Comparison of ENCODE assay signal across 29 cellular contexts in the genomic region with DNA sequence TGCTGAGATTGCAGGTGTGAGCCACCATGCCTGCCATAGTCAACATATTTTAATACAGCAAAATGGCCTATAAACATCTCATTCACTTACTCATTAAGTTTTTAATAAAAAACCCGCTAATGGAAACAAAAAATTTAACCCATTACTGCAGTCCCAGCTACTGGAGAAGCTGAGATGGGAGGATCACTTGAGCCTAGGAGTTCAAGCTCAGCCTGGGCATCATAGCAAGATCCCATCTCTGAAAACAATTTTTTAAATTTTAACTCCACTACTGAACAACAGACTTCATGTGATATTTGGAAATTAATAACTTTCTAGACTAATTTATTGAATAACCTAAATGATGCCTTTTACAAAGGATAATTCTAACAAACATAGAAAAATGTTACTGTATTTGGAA. TPM values are rescaled to one million over a fixed set of nuclear protein-coding genes. Genes with fewer than 3 reads are reported as not detected.
DNase-seq lines count a peak whose midpoint lies in the region; ATAC-seq, FAIRE-seq and TF ChIP-seq lines count a peak whose summit lies in the region.
"Had no signal": no experiment of that assay in that cellular context is flagged by ENCODE, and none has a peak within 500 bp of the region (broad histone marks: within the 10 kb centered on the region; RNA-seq: fewer than 3 reads in every experiment).

No MANE protein-coding gene starts in this region.

- H3K36me3 ChIP-seq in HepG2 (replicated peaks in 1 of 2; ENCODE audit: control insufficient read depth in 1 of 2, insufficient read depth in 2 of 2, low read length in 2 of 2) (peaks cover 2 to 35% of the 10 kb centered on the region in 2 experiments; a peak in 4 of 5 replicates), right lobe of liver (peaks cover 0 to 31% (median 12%) of the 10 kb centered on the region in 4 donors)
- peaks cover 11% of the 10 kb centered on the region for H3K36me3 ChIP-seq in CD8-positive, alpha-beta T cell (ENCODE audit: insufficient read depth, low read length)

- H3K4me3 ChIP-seq in HepG2 (replicated peaks in 1 of 3; ENCODE audit: insufficient read depth in 1 of 3, low read depth in 2 of 3, low read length in 3 of 3) (no peak overlapping the region), right lobe of liver (no peak overlapping the region)
- no peak overlapping the region for H3K4me3 ChIP-seq in CD8-positive, alpha-beta T cell (ENCODE audit: low read depth, low read length)
- H3K4me3 ChIP-seq: BLaER1, GM12878 had no signal

- 92% methylated on average over 1 of the region's 1 CpG for WGBS in HepG2 (ENCODE audit: low lambda C conversion rate)
- WGBS in right lobe of liver (ENCODE audit: insufficient coverage, low coverage, low lambda C conversion rate, missing lambda C conversion rate) = 100% methylated on average over 1 of the region's 1 CpG

- H3K27me3 ChIP-seq in HepG2 (ENCODE audit: control insufficient read depth in 1 of 2, insufficient read depth in 2 of 2, low read length in 2 of 2) (peaks cover 0 to 4% of the 10 kb centered on the region in 2 experiments; a peak in 1 of 5 replicates), right lobe of liver (no peaks in the 10 kb centered on the region)
- no peaks in the 10 kb centered on the region for H3K27me3 ChIP-seq in CD4-positive, alpha-beta T cell (ENCODE audit: control insufficient read depth, insufficient read depth, low read length)
- H3K27me3 ChIP-seq in CD8-positive, alpha-beta T cell (ENCODE audit: insufficient read depth, low read length) = no peaks in the 10 kb centered on the region
- H3K27me3 ChIP-seq: BE2C, BLaER1 had no signal

- TF ChIP-seq POLR2A in HepG2 (IDR thresholded peaks at IDR 0.05; ENCODE audit: insufficient read depth in 1 of 2, low read depth in 2 of 2, low read length in 2 of 2) (no peak), right lobe of liver (IDR thresholded peaks at IDR 0.05) (no peak)

- H3K27ac Mint-ChIP-seq in CD4-positive, alpha-beta T cell = peak overlapping the region; percentile 70
- H3K27ac Mint-ChIP-seq in T-helper 17 cell (peak overlapping the region; percentile 77), nephron progenitor cell (peak overlapping the region; percentile 59)
- H3K27ac Mint-ChIP-seq in CD8-positive, alpha-beta T cell = no peak overlapping the region

- H3K9me3 Mint-ChIP-seq in CD4-positive, alpha-beta T cell = no peaks in the 10 kb centered on the region
- H3K9me3 Mint-ChIP-seq in nephron progenitor cell = no peaks in the 10 kb centered on the region
- no peaks in the 10 kb centered on the region for H3K9me3 Mint-ChIP-seq in CD8-positive, alpha-beta T cell
- H3K9me3 Mint-ChIP-seq: CD14-positive monocyte; CD4-positive, CD25-positive, alpha-beta regulatory T cell; CD8-positive, alpha-beta memory T cell had no signal

- H3K36me3 Mint-ChIP-seq in CD4-positive, alpha-beta T cell (ENCODE audit: low read depth) = peaks cover 40% of the 10 kb centered on the region
- H3K36me3 Mint-ChIP-seq in T-helper 17 cell (ENCODE audit: low read depth) (no peaks in the 10 kb centered on the region), nephron progenitor cell (ENCODE audit: low read depth) (peaks cover 43% of the 10 kb centered on the region)
- H3K36me3 Mint-ChIP-seq in CD8-positive, alpha-beta T cell = peaks cover 60% of the 10 kb centered on the region

- H4K20me1 ChIP-seq in HepG2 (ENCODE audit: insufficient read depth, low read length) = peaks cover 11% of the 10 kb centered on the region; the same call in 1 of the 2 replicates

- intact Hi-C loops in HepG2 (cut with micrococcal nuclease; ENCODE audit: unreplicated experiment) (no loop called here), right lobe of liver (cut with DNase I) (no loop called here)
- intact Hi-C loops in CD4-positive, alpha-beta T cell (cut with DNase I, micrococcal nuclease) = loop anchor here (5.0 to 10.0 kb wide), 6 partner anchors 35 to 1827 kb away; partner anchors contain the start of genes ASB3 (in 1 of the 2), ERLEC1 (in 1 of the 2) and MTIF2 (in 1 of the 2)
- intact Hi-C loops in CD8-positive, alpha-beta T cell (cut with DNase I, micrococcal nuclease) = no loop called here

- H2AFZ ChIP-seq in HepG2 (ENCODE audit: low read length) = no peak overlapping the region

- FAIRE-seq in HepG2 (lab: Jason Lieb, UNC) = no peak
- FAIRE-seq: A204.1, GM12878, GM12892, GM18507, GM19239 had no signal

- DNase-seq in HepG2 (ENCODE audit: low spot score) (no peak), right lobe of liver (no peak), T-helper 17 cell (no peak), nephron progenitor cell (no peak), GM19238 (ENCODE audit: insufficient read length, low spot score) (no peak)
- DNase-seq in CD4-positive, alpha-beta T cell = no peak
- no peak for DNase-seq in CD8-positive, alpha-beta T cell
- DNase-seq: 8988T; ACHN; BE2C; C1 segment of cervical spinal cord; CD4-positive, CD25-positive, alpha-beta regulatory T cell; CD8-positive, alpha-beta memory T cell; COR-L47; DMS 273 treated with DMSO at 0.1 percent for 48 hours; DMS153; DMS53; DMS79; DND-41; EL; GDM1 had no signal

- peaks cover 75% of the 10 kb centered on the region for H3K4me1 Mint-ChIP-seq in CD4-positive, alpha-beta T cell (ENCODE audit: low read depth)
- H3K4me1 Mint-ChIP-seq in T-helper 17 cell (peaks cover 30% of the 10 kb centered on the region), nephron progenitor cell (peaks cover 15% of the 10 kb centered on the region)
- H3K4me1 Mint-ChIP-seq in CD8-positive, alpha-beta T cell (ENCODE audit: low read depth) = peaks cover 67% of the 10 kb centered on the region

- no peak for ATAC-seq in HepG2
- no peak for ATAC-seq in right lobe of liver
- ATAC-seq in CD4-positive, alpha-beta T cell (ENCODE audit: poor library complexity) = no peak
- ATAC-seq in T-helper 17 cell = no peak
- ATAC-seq in GM19395 (IDR thresholded peaks at IDR 0.05; ENCODE audit: unreplicated experiment) = no peak
- no peak for ATAC-seq in CD8-positive, alpha-beta T cell
- ATAC-seq: GM12878 had no signal

- H3K4me1 ChIP-seq in HepG2 (ENCODE audit: insufficient read depth, low read length) (peaks cover 45% of the 10 kb centered on the region), right lobe of liver (peaks cover 0 to 50% (median 14%) of the 10 kb centered on the region in 4 donors)
- H3K4me1 ChIP-seq in CD8-positive, alpha-beta T cell (ENCODE audit: insufficient read depth, low read length) = peaks cover 23% of the 10 kb centered on the region
- H3K4me1 ChIP-seq: BE2C had no signal

- CTCF ChIA-PET in HepG2 (lab: Yijun Ruan, JAX; ENCODE audit: low intra/inter-chr PET ratio, low total read pairs) = no interaction called here
- CTCF ChIA-PET in CD4-positive, alpha-beta T cell (lab: Charles Lee) = interaction anchor here (0.6 kb wide), 1 partner anchor 388 kb away, joined by 3 read pairs; no protein-coding TSS in a partner anchor
- CTCF ChIA-PET in CD8-positive, alpha-beta T cell (lab: Charles Lee) = no interaction called here

- no peak overlapping the region for H3K9ac ChIP-seq in HepG2 (ENCODE audit: insufficient read depth, low read depth, low read length)
- H3K9ac ChIP-seq: BLaER1 had no signal

- H3K9me3 ChIP-seq in HepG2 (ENCODE audit: low read length) (no peaks in the 10 kb centered on the region), right lobe of liver (no peaks in the 10 kb centered on the region), T-helper 17 cell (ENCODE audit: control insufficient read depth, low read length, poor library complexity, severe bottlenecking) (no peaks in the 10 kb centered on the region)
- no peaks in the 10 kb centered on the region for H3K9me3 ChIP-seq in CD4-positive, alpha-beta T cell (ENCODE audit: control insufficient read depth, low read length)
- H3K9me3 ChIP-seq in CD8-positive, alpha-beta T cell (ENCODE audit: low read length) = no peaks in the 10 kb centered on the region
- H3K9me3 ChIP-seq: BE2C, BLaER1 had no signal

- BruUV-seq in HepG2 (replicated peaks; lab: Mats Ljungman, UMichigan) = no TSS peak

- TF ChIP-seq CTCF in HepG2 (CRISPR knock-in tag; IDR thresholded peaks at IDR 0.05) (no peak), right lobe of liver (IDR thresholded peaks at IDR 0.05) (no peak), nephron progenitor cell (IDR thresholded peaks at IDR 0.05) (no peak)
- TF ChIP-seq CTCF in CD4-positive, alpha-beta T cell (IDR thresholded peaks at IDR 0.05) = no peak
- no peak for TF ChIP-seq CTCF in CD8-positive, alpha-beta T cell (IDR thresholded peaks at IDR 0.05)

- POLR2A ChIA-PET in HepG2 (lab: Yijun Ruan, JAX) = no interaction called here
- POLR2A ChIA-PET in CD4-positive, alpha-beta T cell (lab: Charles Lee) = no interaction called here
- POLR2A ChIA-PET in CD8-positive, alpha-beta T cell (lab: Charles Lee) = no interaction called here

- H3K27ac ChIP-seq in HepG2 (ENCODE audit: extremely low read length, insufficient read depth, low read length) = no peak overlapping the region
- peak overlapping the region in 1 of 3 donors; percentile 96 for H3K27ac ChIP-seq in right lobe of liver
- H3K27ac ChIP-seq in CD4-positive, alpha-beta T cell (ENCODE audit: low read depth, low read length) = no peak overlapping the region
- H3K27ac ChIP-seq in CD8-positive, alpha-beta T cell (ENCODE audit: low read depth, low read length) = no peak overlapping the region
- H3K27ac ChIP-seq: BLaER1 had no signal

- H3K27me3 Mint-ChIP-seq in CD4-positive, alpha-beta T cell = no peaks in the 10 kb centered on the region
- H3K27me3 Mint-ChIP-seq in T-helper 17 cell (no peaks in the 10 kb centered on the region), nephron progenitor cell (ENCODE audit: low read depth, poor library complexity) (peaks cover 2% of the 10 kb centered on the region)
- H3K27me3 Mint-ChIP-seq in CD8-positive, alpha-beta T cell (ENCODE audit: low read depth) = no peaks in the 10 kb centered on the region
- H3K27me3 Mint-ChIP-seq: CD4-positive, CD25-positive, alpha-beta regulatory T cell; CD8-positive, alpha-beta memory T cell had no signal

- TF ChIP-seq EP300 in HepG2 (IDR thresholded peaks at IDR 0.05; ENCODE audit: low read depth in 2 of 2, low read length in 2 of 2) (no peak), HepG2 (CRISPR knock-in tag; IDR thresholded peaks at IDR 0.05; ENCODE audit: borderline replicate concordance) (no peak)

- H3K79me2 ChIP-seq in HepG2 (ENCODE audit: insufficient read depth, low read length) = peaks cover 69% of the 10 kb centered on the region

- no peak overlapping the region for H3K4me3 Mint-ChIP-seq in CD4-positive, alpha-beta T cell
- H3K4me3 Mint-ChIP-seq in T-helper 17 cell (no peak overlapping the region), nephron progenitor cell (no peak overlapping the region)
- H3K4me3 Mint-ChIP-seq in CD8-positive, alpha-beta T cell = no peak overlapping the region
- H3K4me3 Mint-ChIP-seq: CD14-positive monocyte had no signal

- no peak for TF ChIP-seq RAD21 in HepG2 (CRISPR knock-in tag; IDR thresholded peaks at IDR 0.05)

- in situ Hi-C loops in HepG2 (cut with HindIII; ENCODE audit: extremely low pct_ligation_motif_present, low pct_unique_long_range_greater_than_20kb) = no loop called here

- H3K4me2 ChIP-seq in HepG2 (ENCODE audit: low read depth, low read length) = no peak overlapping the region
- H3K4me2 ChIP-seq: BLaER1 had no signal

RNA-seq across cellular contexts. Expression of gene PPP4R3B, which starts 5.4 kb away (rescaled TPM):
- 53.0 and 86.9 TPM in 2 replicates for total RNA-seq in HepG2 (2016; rRNA removed; fragmentation: Illumina TruSeq; extraction: Trizol)
- total RNA-seq in HepG2 (2016; cell fraction: cytosol; rRNA removed; fragmentation: Illumina TruSeq; extraction: Trizol; ENCODE audit: low read depth) = 12.4 and 12.9 TPM in 2 replicates
- total RNA-seq in HepG2 (2016; cell fraction: insoluble cytoplasmic fraction; rRNA removed; fragmentation: Illumina TruSeq; extraction: Trizol) = 57.4 and 87.6 TPM in 2 replicates
- 45.1 and 51.2 TPM in 2 replicates for total RNA-seq in HepG2 (2016; cell fraction: membrane; rRNA removed; fragmentation: Illumina TruSeq; extraction: Trizol)
- total RNA-seq in HepG2 (2016; cell fraction: nucleus; rRNA removed; fragmentation: Illumina TruSeq; extraction: Trizol) = 54.9 and 55.2 TPM in 2 replicates
- 19.7 and 24.2 TPM in 2 replicates for polyA plus RNA-seq in HepG2 (2011; rRNA removed)
- 10.7 and 16.7 TPM in 2 replicates for polyA plus RNA-seq in HepG2 (2011; cell fraction: cytosol; rRNA removed)
- polyA plus RNA-seq in HepG2 (2011; cell fraction: nucleus; rRNA removed) = 15.5 and 16.0 TPM in 2 replicates
- polyA plus RNA-seq in HepG2 (2012) = 39.2 and 55.6 TPM in 2 replicates
- polyA plus RNA-seq in HepG2 (2016; cell fraction: cytosol; fragmentation: Illumina TruSeq; extraction: Trizol; ENCODE audit: low read depth) = 8.4 and 8.9 TPM in 2 replicates
- polyA plus RNA-seq in HepG2 (2016; cell fraction: insoluble cytoplasmic fraction; fragmentation: Illumina TruSeq; extraction: Trizol; ENCODE audit: low read depth) = 79.6 and 83.1 TPM in 2 replicates
- 30.6 and 33.4 TPM in 2 replicates for polyA plus RNA-seq in HepG2 (2016; cell fraction: membrane; fragmentation: Illumina TruSeq; extraction: Trizol; ENCODE audit: low read depth)
- polyA plus RNA-seq in HepG2 (2016; cell fraction: nucleus; fragmentation: Illumina TruSeq; extraction: Trizol; ENCODE audit: insufficient read depth, low read depth) = 61.4 and 65.8 TPM in 2 replicates
- polyA minus RNA-seq in HepG2 (2011; rRNA and poly(A)+ RNA removed; ENCODE audit: low replicate concordance) = 13.3 and 14.5 TPM in 2 replicates
- polyA minus RNA-seq in HepG2 (2011; cell fraction: cytosol; rRNA and poly(A)+ RNA removed) = 46.6 and 52.8 TPM in 2 replicates
- 87.9 and 91.3 TPM in 2 replicates for polyA minus RNA-seq in HepG2 (2011; cell fraction: nucleus; rRNA and poly(A)+ RNA removed)
- 10 to 100 TPM; 34.3 to 62.4 (median 37.8) TPM for total RNA-seq in right lobe of liver
- 10 to 100 TPM; 47.7 to 50.3 TPM for total RNA-seq in CD4-positive, alpha-beta T cell
- total RNA-seq in T-helper 17 cell = 10 to 100 TPM; 77.1 to 78.2 TPM
- 10 to 100 TPM; 39.0 to 43.9 TPM for total RNA-seq in CD8-positive, alpha-beta T cell

Comparison
In these comparisons a context has a peak if more than half of its experiments do, and no peak if none do; other contexts are left out.
1. intact Hi-C loops: an anchor here in CD4-positive, alpha-beta T cell (5.0 to 10.0 kb wide); none called in HepG2, right lobe of liver and CD8-positive, alpha-beta T cell.